8 cellular contexts compared by ENCODE assay signal in the genomic region with DNA sequence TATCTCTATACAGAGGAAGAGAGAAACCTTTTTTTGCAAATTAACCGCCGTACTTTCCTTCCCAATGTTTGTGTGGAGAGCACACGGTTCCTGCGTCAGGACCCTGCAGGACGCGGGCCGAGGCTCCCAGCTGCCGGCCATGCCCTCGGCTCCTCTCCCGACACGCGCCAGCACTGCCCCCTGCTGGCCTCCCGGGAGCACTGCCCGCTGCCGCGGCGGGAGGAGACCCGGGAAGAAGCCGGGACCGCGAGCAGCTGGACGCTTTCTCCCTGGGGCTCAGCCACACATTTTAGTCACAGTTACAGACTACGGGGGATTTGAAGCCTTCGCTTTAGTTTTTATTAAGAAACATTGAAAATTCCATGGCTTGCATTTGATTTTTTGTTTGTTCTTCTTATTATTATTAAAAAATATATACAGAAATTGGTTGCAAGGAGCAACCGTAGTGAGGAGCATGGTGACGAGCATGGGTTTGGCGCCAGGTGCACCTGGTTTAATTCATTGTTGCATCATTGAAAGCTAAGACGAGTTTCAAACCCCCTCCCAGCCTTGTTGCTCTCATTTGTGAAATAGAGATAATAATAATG.
DNase-seq lines count a peak whose midpoint lies in the region; ATAC-seq and TF ChIP-seq lines count a peak whose summit lies in the region.

No MANE protein-coding gene starts in this region.

- peaks cover 7% of the 10 kb centered on the region for H3K9me3 Mint-ChIP-seq in GM23338

- no peaks in the 10 kb centered on the region for H3K36me3 Mint-ChIP-seq in GM23338 (ENCODE audit: low read depth)

- no peaks in the 10 kb centered on the region for H3K79me2 ChIP-seq in GM23338 (replicated peaks; ENCODE audit: insufficient read depth)
- no peaks in the 10 kb centered on the region for H3K79me2 ChIP-seq in SK-N-SH (ENCODE audit: insufficient read depth)

- H3F3A ChIP-seq in GM23338 (replicated peaks; ENCODE audit: low read depth) (no peaks in the 10 kb centered on the region), SK-N-SH (replicated peaks; ENCODE audit: insufficient read depth) (no peaks in the 10 kb centered on the region)

- peak; percentile 77 to 94 for TF ChIP-seq CTCF in GM23338 (conservative IDR thresholded peaks at IDR 0.05; ENCODE audit: low read depth in 2 of 2)
- TF ChIP-seq CTCF in SK-N-SH (IDR thresholded peaks at IDR 0.05): peak; percentile 46

- H3K4me1 Mint-ChIP-seq in GM23338: peaks cover 6% of the 10 kb centered on the region

- H3K4me1 ChIP-seq in GM23338 (ENCODE audit: insufficient read depth) (no peaks in the 10 kb centered on the region), SK-N-SH (ENCODE audit: control insufficient read depth in 1 of 2, insufficient read depth in 2 of 2, low read depth in 1 of 2, low read length in 1 of 2) (no peaks in the 10 kb centered on the region), skeletal muscle satellite cell (ENCODE audit: control insufficient read depth, insufficient read depth, low read length) (no peaks in the 10 kb centered on the region)

- H3K27me3 Mint-ChIP-seq in GM23338 (ENCODE audit: insufficient read depth, low read depth, poor library complexity): peaks cover 12% of the 10 kb centered on the region

- 9% methylated on average over 28 of the region's 28 CpGs for WGBS in SK-N-SH (ENCODE audit: low lambda C conversion rate)

- H3K36me3 ChIP-seq in GM23338 (ENCODE audit: insufficient read depth) (no peaks in the 10 kb centered on the region), MG63 (no peaks in the 10 kb centered on the region), SK-N-SH (replicated peaks in 1 of 2; ENCODE audit: control insufficient read depth in 1 of 2, insufficient read depth in 2 of 2, low read length in 1 of 2) (no peaks in the 10 kb centered on the region), skeletal muscle satellite cell (ENCODE audit: insufficient read depth, low read length) (no peaks in the 10 kb centered on the region)

- no peak for TF ChIP-seq EP300 in SK-N-SH (IDR thresholded peaks at IDR 0.05; ENCODE audit: borderline replicate concordance in 1 of 2, low read depth in 1 of 2, low read length in 1 of 2)

- ATAC-seq in GM23338: peak; percentile 97

- no peak overlapping the region for H3K9ac ChIP-seq in SK-N-SH
- no peak overlapping the region for H3K9ac ChIP-seq in skeletal muscle satellite cell (ENCODE audit: low read depth, low read length)

- H3K9me3 ChIP-seq in MG63 (no peaks in the 10 kb centered on the region), SK-N-SH (no peaks in the 10 kb centered on the region), skeletal muscle satellite cell (replicated peaks; ENCODE audit: low read length) (no peaks in the 10 kb centered on the region)

- H3K27ac Mint-ChIP-seq in GM23338: no peak overlapping the region

- H3K27me3 ChIP-seq in GM23338 (ENCODE audit: insufficient read depth): peaks cover 3% of the 10 kb centered on the region; the same call in 1 of the 2 replicates
- no peaks in the 10 kb centered on the region for H3K27me3 ChIP-seq in MG63
- no peaks in the 10 kb centered on the region for H3K27me3 ChIP-seq in SK-N-SH (ENCODE audit: insufficient read depth)
- H3K27me3 ChIP-seq in skeletal muscle satellite cell (ENCODE audit: control insufficient read depth, insufficient read depth, low read length): no peaks in the 10 kb centered on the region

- H3K9me2 ChIP-seq in GM23338 (ENCODE audit: insufficient read depth): no peaks in the 10 kb centered on the region
- H3K9me2 ChIP-seq in SK-N-SH: no peaks in the 10 kb centered on the region

- no peak overlapping the region for H3K4me3 ChIP-seq in GM23338
- no peak overlapping the region for H3K4me3 ChIP-seq in MG63
- H3K4me3 ChIP-seq in SK-N-SH (ENCODE audit: low read depth in 2 of 2, low read length in 1 of 2): no peak overlapping the region; a peak in 1 of 4 replicates
- H3K4me3 ChIP-seq in skeletal muscle satellite cell (ENCODE audit: low read length): no peak overlapping the region

- H2AFZ ChIP-seq in GM23338 (no peak overlapping the region), SK-N-SH (ENCODE audit: low read depth) (no peak overlapping the region)

- DNase-seq in GM03348 (ENCODE audit: low spot score) (peak; percentile 93), GM23338 (ENCODE audit: low spot score) (peak; percentile 82), MG63 (peak; percentile 44), SK-N-SH (peak; percentile 85), amygdala (lab: John Stamatoyannopoulos, UW) (peak in 48 of 56 donors; percentile 6 to 82 (median 38)), hippocampal formation (lab: John Stamatoyannopoulos, UW) (peak; percentile 31 to 68), LoVo (ENCODE audit: low spot score) (no peak)

- H3K4me2 ChIP-seq in GM23338 (0 out of 2 replicates have a peak overlapping the region, but pooled peaks have one; percentile 34), SK-N-SH (no peak overlapping the region), skeletal muscle satellite cell (ENCODE audit: low read length) (peak overlapping the region; percentile 29)

- no peak overlapping the region for H3K4me3 Mint-ChIP-seq in GM23338

- CTCF ChIA-PET in SK-N-SH (lab: Yijun Ruan, JAX): interaction anchor here (0.6 to 1.5 kb wide), 21 partner anchors 8 to 847 kb away, joined by 3 to 11 read pairs (median 3); no protein-coding TSS in a partner anchor

- H4K20me1 ChIP-seq in GM23338 (replicated peaks; ENCODE audit: insufficient read depth) (no peaks in the 10 kb centered on the region), SK-N-SH (ENCODE audit: insufficient read depth) (no peaks in the 10 kb centered on the region)

- POLR2A ChIA-PET in SK-N-SH (lab: Yijun Ruan, JAX): no interaction called here

- H3K27ac ChIP-seq in GM23338 (ENCODE audit: low read depth): no peak overlapping the region
- H3K27ac ChIP-seq in SK-N-SH (ENCODE audit: low read depth in 2 of 2, low read length in 1 of 2): no peak overlapping the region

- TF ChIP-seq RAD21 in SK-N-SH (IDR thresholded peaks at IDR 0.05; ENCODE audit: low read length): peak; percentile 61

TF ChIP-seq in GM23338, 12 proteins besides CTCF, POLR2A, EP300 and RAD21 (continues in another document):
- no peak for TF ChIP-seq EZH2 (IDR thresholded peaks at IDR 0.05; ENCODE audit: low read depth, unreplicated experiment)

TF ChIP-seq in SK-N-SH, 30 proteins besides CTCF, POLR2A, EP300 and RAD21:
- peak; percentile 30; the same call in 1 of the 2 replicates for TF ChIP-seq SMC3 (IDR thresholded peaks at IDR 0.05; ENCODE audit: low read depth, low read length)
- TF ChIP-seq, protein P1, sequence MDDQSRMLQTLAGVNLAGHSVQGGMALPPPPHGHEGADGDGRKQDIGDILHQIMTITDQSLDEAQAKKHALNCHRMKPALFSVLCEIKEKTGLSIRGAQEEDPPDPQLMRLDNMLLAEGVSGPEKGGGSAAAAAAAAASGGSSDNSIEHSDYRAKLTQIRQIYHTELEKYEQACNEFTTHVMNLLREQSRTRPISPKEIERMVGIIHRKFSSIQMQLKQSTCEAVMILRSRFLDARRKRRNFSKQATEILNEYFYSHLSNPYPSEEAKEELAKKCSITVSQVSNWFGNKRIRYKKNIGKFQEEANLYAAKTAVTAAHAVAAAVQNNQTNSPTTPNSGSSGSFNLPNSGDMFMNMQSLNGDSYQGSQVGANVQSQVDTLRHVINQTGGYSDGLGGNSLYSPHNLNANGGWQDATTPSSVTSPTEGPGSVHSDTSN (IDR thresholded peaks at IDR 0.05): no peak
